ENCODE assay signal across 18 cellular contexts in the genomic region with DNA sequence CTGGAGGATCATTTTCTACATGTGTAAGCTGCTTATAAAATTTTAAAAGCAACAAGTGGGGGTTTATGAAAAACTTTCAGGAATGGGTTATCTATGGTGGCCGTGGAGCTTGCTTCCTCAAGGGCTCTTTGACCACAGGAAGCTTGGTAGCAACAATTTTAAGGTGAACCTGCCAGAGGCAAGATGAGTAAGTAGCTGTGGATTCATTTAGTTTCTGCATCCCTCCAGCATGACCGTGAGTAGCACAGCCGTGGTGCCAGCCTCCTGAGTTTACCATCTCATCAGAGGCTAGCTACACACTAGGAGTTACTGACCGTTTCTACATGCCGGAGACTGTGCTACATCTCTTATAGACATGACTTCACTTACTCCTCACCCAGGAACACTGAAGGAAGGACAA. TPM values are rescaled to one million over a fixed set of nuclear protein-coding genes. Genes with fewer than 3 reads are reported as not detected.
DNase-seq lines count a peak whose midpoint lies in the region; TF ChIP-seq lines count a peak whose summit lies in the region.
"Had no signal": no experiment of that assay in that cellular context is flagged by ENCODE, and none has a peak within 500 bp of the region (broad histone marks: within the 10 kb centered on the region; RNA-seq: fewer than 3 reads in every experiment).

No MANE protein-coding gene starts in this region.

- H3K27me3 ChIP-seq in Caco-2 (replicated peaks; ENCODE audit: control insufficient read depth, insufficient read depth, low read length): no peaks in the 10 kb centered on the region
- H3K27me3 ChIP-seq: BE2C, ovary had no signal

- POLR2A ChIA-PET in Caco-2 (lab: Charles Lee): interaction anchor here (0.5 kb wide), 1 partner anchor 1449 kb away, joined by 3 read pairs; no protein-coding TSS in a partner anchor

- 0 out of 2 replicates have a peak, but pooled peaks cover 3% of the 10 kb centered on the region for H3K4me1 ChIP-seq in Caco-2

- CTCF ChIA-PET in Caco-2 (lab: Charles Lee): no interaction called here

- no peaks in the 10 kb centered on the region; the same call in 1 of the 2 replicates for H3K36me3 ChIP-seq in Caco-2 (ENCODE audit: control insufficient read depth, insufficient read depth, low read length)
- H3K36me3 ChIP-seq: ovary had no signal

- no peak overlapping the region for H3K4me3 Mint-ChIP-seq in Caco-2 (ENCODE audit: unreplicated experiment)

- BruUV-seq in Caco-2 (replicated peaks; lab: Mats Ljungman, UMichigan): TSS peak; percentile 42

- no peak for DNase-seq in Caco-2
- DNase-seq in HT1080 (ENCODE audit: low read depth): peak; percentile 22
- peak; percentile 24 for DNase-seq in amniotic epithelial cell (ENCODE audit: low read depth)
- DNase-seq in kidney tubule cell (ENCODE audit: low spot score): peak; percentile 68
- no peak for DNase-seq in inferior parietal cortex (ENCODE audit: extremely low spot score)
- DNase-seq in NCI-H1092 (lab: John Stamatoyannopoulos, UW): no peak
- DNase-seq in NCI-H748 treated with DMSO at 0.1 percent for 48 hours (lab: John Stamatoyannopoulos, UW): no peak
- DNase-seq in mesenteric fat pad (ENCODE audit: low spot score): no peak
- DNase-seq: activated naive CD4-positive, alpha-beta T cell treated with Interleukin-2 at 50 U/mL for 16 hours; BE2C; head of caudate nucleus; NCI-H1436 treated with DMSO at 0.1 percent for 48 hours; NCI-H446 treated with DMSO at 0.1 percent for 48 hours; ovary; small intestine; stimulated activated naive CD4-positive, alpha-beta T cell treated with Interleukin-2 at 50 U/mL for 16 hours; WERI-Rb-1 had no signal

- no peak overlapping the region for H3K4me3 ChIP-seq in Caco-2 (ENCODE audit: low read depth, low read length)
- H3K4me3 ChIP-seq: mucosa of descending colon, ovary had no signal

- no peaks in the 10 kb centered on the region for H3K4me1 Mint-ChIP-seq in Caco-2 (ENCODE audit: low read depth, unreplicated experiment)

- no peaks in the 10 kb centered on the region for H3K9me3 ChIP-seq in Caco-2
- H3K9me3 ChIP-seq: BE2C, mucosa of descending colon, ovary had no signal

- H3K36me3 Mint-ChIP-seq in Caco-2 (ENCODE audit: insufficient read depth, unreplicated experiment): peaks cover 16% of the 10 kb centered on the region

- no peak overlapping the region for H3K27ac Mint-ChIP-seq in Caco-2 (ENCODE audit: unreplicated experiment)

- intact Hi-C loops in Caco-2 (cut with micrococcal nuclease; ENCODE audit: unreplicated experiment): no loop called here

- H3K27me3 Mint-ChIP-seq in Caco-2 (ENCODE audit: insufficient read depth, unreplicated experiment): no peaks in the 10 kb centered on the region

- no peaks in the 10 kb centered on the region for H3K9me3 Mint-ChIP-seq in Caco-2 (ENCODE audit: unreplicated experiment)

- no peak for TF ChIP-seq CTCF in Caco-2 (IDR thresholded peaks at IDR 0.05; ENCODE audit: insufficient read depth in 1 of 2, low read depth in 1 of 2, low read length in 1 of 2, severe bottlenecking in 1 of 2, unreplicated experiment in 1 of 2)

RNA-seq across cellular contexts. Expression of gene PLEKHG5, which starts 30.0 kb away (rescaled TPM):
- 11.6 and 12.2 TPM in 2 replicates for total RNA-seq in Caco-2 (2022)
- 20.3 and 20.4 TPM in 2 replicates for total RNA-seq in HT1080 (2014; rRNA removed; shearing (Covaris generic))
- 16.7 and 19.8 TPM in 2 replicates for polyA plus RNA-seq in HT1080 (2015; cell fraction: cytosol; rRNA removed)
- 96.6 and 102 TPM in 2 replicates for polyA plus RNA-seq in HT1080 (2015; cell fraction: nucleus; rRNA removed)
- 9.3 TPM for total RNA-seq in mesenteric fat pad

RNA-seq across cellular contexts. Expression of gene NOL9, which starts 32.8 kb away (rescaled TPM):
- 33.6 and 37.3 TPM in 2 replicates for total RNA-seq in Caco-2 (2022)
- total RNA-seq in HT1080 (2014; rRNA removed; shearing (Covaris generic)): 35.5 and 44.3 TPM in 2 replicates
- polyA plus RNA-seq in HT1080 (2015; cell fraction: cytosol; rRNA removed): 22.9 and 25.1 TPM in 2 replicates
- polyA plus RNA-seq in HT1080 (2015; cell fraction: nucleus; rRNA removed): 62.7 and 66.0 TPM in 2 replicates
- total RNA-seq in mesenteric fat pad: 23.2 TPM

RNA-seq across cellular contexts. Expression of gene TAS1R1, which starts 33.6 kb away (rescaled TPM):
- total RNA-seq in Caco-2 (2022) (not detected in 2 replicates), mesenteric fat pad (not detected)
- not detected in 2 replicates for total RNA-seq in HT1080 (2014; rRNA removed; shearing (Covaris generic))
- 0.14 TPM in 1 of 2 replicates, not detected in the other for polyA plus RNA-seq in HT1080 (2015; cell fraction: cytosol; rRNA removed)
- not detected in 2 replicates for polyA plus RNA-seq in HT1080 (2015; cell fraction: nucleus; rRNA removed)

RNA-seq across cellular contexts. Expression of gene TNFRSF25, which starts 55.5 kb away (rescaled TPM):
- 15.0 and 16.3 TPM in 2 replicates for total RNA-seq in Caco-2 (2022)
- total RNA-seq in HT1080 (2014; rRNA removed; shearing (Covaris generic)): 12.9 and 14.7 TPM in 2 replicates
- polyA plus RNA-seq in HT1080 (2015; cell fraction: cytosol; rRNA removed): 8.8 and 10.2 TPM in 2 replicates
- 171 and 178 TPM in 2 replicates for polyA plus RNA-seq in HT1080 (2015; cell fraction: nucleus; rRNA removed)
- total RNA-seq in mesenteric fat pad: 6.0 TPM

RNA-seq across cellular contexts. Expression of gene ZBTB48, which starts 58.3 kb away (rescaled TPM):
- total RNA-seq in Caco-2 (2022) (22.5 and 24.8 TPM in 2 replicates), mesenteric fat pad (18.9 TPM)
- total RNA-seq in HT1080 (2014; rRNA removed; shearing (Covaris generic)): 14.4 and 17.1 TPM in 2 replicates
- 11.0 and 12.6 TPM in 2 replicates for polyA plus RNA-seq in HT1080 (2015; cell fraction: cytosol; rRNA removed)
- polyA plus RNA-seq in HT1080 (2015; cell fraction: nucleus; rRNA removed): 53.4 and 59.6 TPM in 2 replicates

Comparison
In these comparisons a context has a peak if more than half of its experiments do, and no peak if none do; other contexts are left out.
1. DNase-seq: peak in HT1080 (single experiment), amniotic epithelial cell (single experiment) and kidney tubule cell (single experiment); none in Caco-2 (0 of 2), inferior parietal cortex (single experiment), NCI-H1092 (single experiment), NCI-H748 treated with DMSO at 0.1 percent for 48 hours (single experiment) and mesenteric fat pad (single experiment).